In the genomic region with DNA sequence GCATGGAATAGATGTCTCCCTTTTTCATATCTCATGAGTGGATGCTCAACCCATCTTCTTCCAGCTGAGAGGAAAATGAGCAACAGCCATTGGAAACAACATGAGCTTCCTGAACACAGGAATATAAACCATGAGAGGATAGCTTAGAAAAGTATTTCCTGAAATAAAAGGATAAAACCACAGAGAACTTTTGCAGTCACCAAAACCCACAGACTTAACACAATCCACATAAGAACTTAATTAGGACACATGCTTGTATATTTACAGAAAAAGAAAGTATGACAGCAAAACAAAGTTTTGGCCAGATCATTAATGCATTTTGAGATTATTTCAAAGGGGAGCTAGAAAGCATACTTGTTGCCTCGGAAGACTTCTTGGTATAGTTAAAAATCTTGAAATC, we compare ENCODE assay signal across 19 cellular contexts.
A peak's percentile ranks its signal among the peaks of the same experiment; 100 is the strongest.
DNase-seq lines count a peak whose midpoint lies in the region; ATAC-seq and TF ChIP-seq lines count a peak whose summit lies in the region.
"Had no signal": no experiment of that assay in that cellular context is flagged by ENCODE, and none has a peak within 500 bp of the region (broad histone marks: within the 10 kb centered on the region; RNA-seq: fewer than 3 reads in every experiment).

No MANE protein-coding gene starts in this region.

- POLR2A ChIA-PET in GM10248 (lab: Yijun Ruan, JAX) = no interaction called here

- CTCF ChIA-PET in GM10248 (lab: Yijun Ruan, JAX) = no interaction called here

- H3K4me3 ChIP-seq in fibroblast of mammary gland (ENCODE audit: control insufficient read depth, low read depth, low read length) = no peak overlapping the region
- H3K4me3 ChIP-seq: GM23338, PC-9 had no signal

- TF ChIP-seq CTCF in fibroblast of mammary gland (conservative IDR thresholded peaks at IDR 0.05; ENCODE audit: control insufficient read depth, insufficient read depth, low read depth, low read length) (no peak), GM10248 (IDR thresholded peaks at IDR 0.05; ENCODE audit: control extremely low read depth, extremely low read depth, low read depth, missing control alignments) (no peak)

- ATAC-seq in T-helper 17 cell (no peak), GM18498 (IDR thresholded peaks at IDR 0.05; ENCODE audit: unreplicated experiment) (no peak)
- ATAC-seq: GM23338, HCT116 had no signal

- no peaks in the 10 kb centered on the region for H3K36me3 Mint-ChIP-seq in T-helper 17 cell (ENCODE audit: low read depth)

- peaks cover 18% of the 10 kb centered on the region for H3K27me3 Mint-ChIP-seq in T-helper 17 cell

- DNase-seq in GM03348 (ENCODE audit: low spot score) (peak; percentile 54), T-helper 17 cell (no peak), fibroblast of mammary gland (ENCODE audit: low read depth) (peak; percentile 9), germinal center (ENCODE audit: low spot score) (no peak), NCI-H128 (lab: John Stamatoyannopoulos, UW; ENCODE audit: unreplicated experiment) (no peak), GM10248 (ENCODE audit: extremely low spot score) (no peak)
- DNase-seq: C1 segment of cervical spinal cord, DND-41, GF-D8, NCI-H1417, NCI-H2029, NCI-H2171, NCI-H748 treated with DMSO at 0.1 percent for 48 hours, PC-9, SW 1271 had no signal

- peak overlapping the region; percentile 9 for H3K27ac Mint-ChIP-seq in T-helper 17 cell
- H3K27ac Mint-ChIP-seq: GM23338, IgD-negative memory B cell had no signal

- no peaks in the 10 kb centered on the region for H3K4me1 Mint-ChIP-seq in T-helper 17 cell
- H3K4me1 Mint-ChIP-seq: GM23338 had no signal

- no peaks in the 10 kb centered on the region for H3K9me3 ChIP-seq in T-helper 17 cell (ENCODE audit: control insufficient read depth, low read length, poor library complexity, severe bottlenecking)

- no peak overlapping the region for H3K4me3 Mint-ChIP-seq in T-helper 17 cell
- H3K4me3 Mint-ChIP-seq: GM23338, IgD-negative memory B cell had no signal

Comparison
In these comparisons a context has a peak if more than half of its experiments do, and no peak if none do; other contexts are left out.
1. DNase-seq: peak in GM03348 (single experiment) and fibroblast of mammary gland (single experiment); none in T-helper 17 cell (0 of 3), germinal center (single experiment), NCI-H128 (single experiment) and GM10248 (single experiment).